In the genomic region with DNA sequence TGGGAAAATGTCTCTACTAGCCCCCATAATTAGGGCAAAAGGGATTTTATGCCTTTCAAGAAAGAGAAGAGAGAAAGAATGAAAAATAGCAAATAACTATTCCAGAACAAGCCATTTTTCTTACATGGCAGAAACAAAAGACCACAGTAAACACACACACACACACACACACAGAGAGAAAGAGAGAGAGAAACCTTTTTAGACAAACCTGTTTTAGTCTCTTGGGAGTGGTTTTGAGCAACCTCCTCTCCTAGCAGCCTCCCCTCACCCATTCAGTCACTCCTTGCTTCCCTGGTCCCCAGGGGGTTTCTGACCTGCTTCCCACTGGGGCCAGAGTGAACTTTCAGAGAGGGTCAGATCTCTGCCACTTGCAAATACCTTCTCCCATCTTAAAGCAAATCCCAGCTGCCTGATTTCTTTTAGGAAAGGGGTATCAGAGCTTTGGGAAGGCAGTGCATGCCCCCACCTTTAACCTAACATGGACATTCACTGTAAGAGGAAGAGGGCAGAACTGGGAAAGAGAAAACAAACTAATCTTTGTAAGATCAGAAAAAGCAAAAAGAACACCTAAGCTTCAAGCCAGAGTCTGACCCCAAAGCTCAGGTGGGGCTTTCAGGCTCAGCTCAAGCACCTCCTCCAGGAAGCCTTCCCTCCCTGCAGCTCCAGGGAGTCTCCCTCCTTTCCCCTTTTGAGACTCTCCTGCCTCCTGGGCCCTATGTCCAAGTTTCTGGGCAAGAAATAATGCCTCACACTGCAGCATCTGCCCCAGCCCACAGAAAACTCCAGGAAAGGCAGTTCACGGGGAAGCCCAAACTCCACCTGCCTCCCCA, we compare ENCODE assay signal across 1 cellular context.
TF ChIP-seq lines count a peak whose summit lies in the region.

No MANE protein-coding gene starts in this region.

TF ChIP-seq in liver, 16 proteins besides CTCF, POLR2A, EP300 and RAD21 (continued from another document):
- TF ChIP-seq, protein P1, sequence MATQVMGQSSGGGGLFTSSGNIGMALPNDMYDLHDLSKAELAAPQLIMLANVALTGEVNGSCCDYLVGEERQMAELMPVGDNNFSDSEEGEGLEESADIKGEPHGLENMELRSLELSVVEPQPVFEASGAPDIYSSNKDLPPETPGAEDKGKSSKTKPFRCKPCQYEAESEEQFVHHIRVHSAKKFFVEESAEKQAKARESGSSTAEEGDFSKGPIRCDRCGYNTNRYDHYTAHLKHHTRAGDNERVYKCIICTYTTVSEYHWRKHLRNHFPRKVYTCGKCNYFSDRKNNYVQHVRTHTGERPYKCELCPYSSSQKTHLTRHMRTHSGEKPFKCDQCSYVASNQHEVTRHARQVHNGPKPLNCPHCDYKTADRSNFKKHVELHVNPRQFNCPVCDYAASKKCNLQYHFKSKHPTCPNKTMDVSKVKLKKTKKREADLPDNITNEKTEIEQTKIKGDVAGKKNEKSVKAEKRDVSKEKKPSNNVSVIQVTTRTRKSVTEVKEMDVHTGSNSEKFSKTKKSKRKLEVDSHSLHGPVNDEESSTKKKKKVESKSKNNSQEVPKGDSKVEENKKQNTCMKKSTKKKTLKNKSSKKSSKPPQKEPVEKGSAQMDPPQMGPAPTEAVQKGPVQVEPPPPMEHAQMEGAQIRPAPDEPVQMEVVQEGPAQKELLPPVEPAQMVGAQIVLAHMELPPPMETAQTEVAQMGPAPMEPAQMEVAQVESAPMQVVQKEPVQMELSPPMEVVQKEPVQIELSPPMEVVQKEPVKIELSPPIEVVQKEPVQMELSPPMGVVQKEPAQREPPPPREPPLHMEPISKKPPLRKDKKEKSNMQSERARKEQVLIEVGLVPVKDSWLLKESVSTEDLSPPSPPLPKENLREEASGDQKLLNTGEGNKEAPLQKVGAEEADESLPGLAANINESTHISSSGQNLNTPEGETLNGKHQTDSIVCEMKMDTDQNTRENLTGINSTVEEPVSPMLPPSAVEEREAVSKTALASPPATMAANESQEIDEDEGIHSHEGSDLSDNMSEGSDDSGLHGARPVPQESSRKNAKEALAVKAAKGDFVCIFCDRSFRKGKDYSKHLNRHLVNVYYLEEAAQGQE (IDR thresholded peaks at IDR 0.05) = no peak
- TF ChIP-seq FOXA2 (IDR thresholded peaks at IDR 0.05) (no peak), MAX (IDR thresholded peaks at IDR 0.05) (no peak), HNF4A (conservative IDR thresholded peaks at IDR 0.05) (no peak), ZBTB33 (IDR thresholded peaks at IDR 0.05) (no peak), HNF4G (IDR thresholded peaks at IDR 0.05) (no peak), EGR1 (IDR thresholded peaks at IDR 0.05; ENCODE audit: low read depth in 2 of 2) (no peak), JUND (IDR thresholded peaks at IDR 0.05) (no peak)
